ENCODE assay signal across 10 cellular contexts in the genomic region with DNA sequence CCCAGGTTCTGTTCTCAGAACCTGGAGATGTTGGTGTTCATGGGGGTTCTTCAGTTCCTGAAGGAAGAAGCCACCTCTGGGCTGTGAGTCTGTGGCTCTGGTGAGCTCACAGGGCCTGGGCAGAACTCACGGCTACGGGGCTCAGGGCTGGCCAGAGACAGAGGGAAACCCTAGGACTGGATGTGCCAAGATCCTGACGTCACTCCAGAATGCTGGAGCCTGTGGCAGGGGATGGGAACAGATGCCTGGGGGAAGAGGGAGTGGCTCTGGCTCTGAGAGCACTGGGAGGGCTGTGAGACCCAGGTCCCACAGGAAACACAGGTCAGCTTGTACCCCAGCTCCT. TPM values are rescaled to one million over a fixed set of nuclear protein-coding genes. Genes with fewer than 3 reads are reported as not detected.
A peak's percentile ranks its signal among the peaks of the same experiment; 100 is the strongest.
DNase-seq lines count a peak whose midpoint lies in the region; ATAC-seq, FAIRE-seq and TF ChIP-seq lines count a peak whose summit lies in the region.
"Had no signal": no experiment of that assay in that cellular context is flagged by ENCODE, and none has a peak within 500 bp of the region (broad histone marks: within the 10 kb centered on the region; RNA-seq: fewer than 3 reads in every experiment).

A gene (minus strand): TSS at position 214 of the 343 bp plus-strand sequence.

- H2AFZ ChIP-seq in Karpas-422 (ENCODE audit: low read length), result no peak within 1 kb of the TSS

- no peaks in the 10 kb centered on the region for H4K20me1 ChIP-seq in Karpas-422 (ENCODE audit: insufficient read depth, low read depth, low read length)

- TF ChIP-seq POLR2A in testis (IDR thresholded peaks at IDR 0.05), result no peak

- H3K4me3 ChIP-seq in heart right ventricle (no peak within 1 kb of the TSS), testis (no peak within 1 kb of the TSS), Karpas-422 (ENCODE audit: low read length) (no peak within 1 kb of the TSS)

- H3K36me3 ChIP-seq in heart right ventricle (no peaks in the 10 kb centered on the region), testis (ENCODE audit: low read depth, missing control alignments) (no peaks in the 10 kb centered on the region), Karpas-422 (ENCODE audit: insufficient read depth, low read length) (no peaks in the 10 kb centered on the region)

- H3K36me3 Mint-ChIP-seq in activated naive CD4-positive, alpha-beta T cell treated with anti-CD3 and anti-CD28 coated beads for 36 hours (ENCODE audit: low read depth), result no peaks in the 10 kb centered on the region
- H3K36me3 Mint-ChIP-seq in activated CD8-positive, alpha-beta T cell treated with anti-CD3 and anti-CD28 coated beads, Interleukin-2, amount 10 ng/mL, durations not matched to agents 7 days and 5 days (ENCODE audit: low read depth), result no peaks in the 10 kb centered on the region

- no peaks in the 10 kb centered on the region for H3K9me2 ChIP-seq in Karpas-422 (replicated peaks; ENCODE audit: insufficient read depth, low read length)

- H3K27ac Mint-ChIP-seq in activated naive CD4-positive, alpha-beta T cell treated with anti-CD3 and anti-CD28 coated beads for 36 hours, result no peak within 1 kb of the TSS
- H3K27ac Mint-ChIP-seq in activated CD8-positive, alpha-beta T cell treated with anti-CD3 and anti-CD28 coated beads, Interleukin-2, amount 10 ng/mL, durations not matched to agents 7 days and 5 days, result peak within 1 kb of the TSS; percentile 78

- H3K4me2 ChIP-seq in Karpas-422 (ENCODE audit: low read depth, low read length, poor library complexity, severe bottlenecking), result no peak within 1 kb of the TSS

- H3K27me3 ChIP-seq in heart right ventricle, result no peaks in the 10 kb centered on the region
- H3K27me3 ChIP-seq in testis, result no peaks in the 10 kb centered on the region
- no peaks in the 10 kb centered on the region for H3K27me3 ChIP-seq in Karpas-422 (ENCODE audit: low read length)

- peaks cover 3% of the 10 kb centered on the region for H3K4me1 Mint-ChIP-seq in activated naive CD4-positive, alpha-beta T cell treated with anti-CD3 and anti-CD28 coated beads for 36 hours (ENCODE audit: low read depth)
- peaks cover 11% of the 10 kb centered on the region for H3K4me1 Mint-ChIP-seq in activated CD8-positive, alpha-beta T cell treated with anti-CD3 and anti-CD28 coated beads, Interleukin-2, amount 10 ng/mL, durations not matched to agents 7 days and 5 days (ENCODE audit: low read depth)

- no peaks in the 10 kb centered on the region for H3K27me3 Mint-ChIP-seq in activated naive CD4-positive, alpha-beta T cell treated with anti-CD3 and anti-CD28 coated beads for 36 hours (ENCODE audit: low read depth)
- no peaks in the 10 kb centered on the region for H3K27me3 Mint-ChIP-seq in activated CD8-positive, alpha-beta T cell treated with anti-CD3 and anti-CD28 coated beads, Interleukin-2, amount 10 ng/mL, durations not matched to agents 7 days and 5 days (ENCODE audit: low read depth)

- no peaks in the 10 kb centered on the region for H3K9me3 ChIP-seq in heart right ventricle
- H3K9me3 ChIP-seq in testis, result no peaks in the 10 kb centered on the region
- H3K9me3 ChIP-seq in Karpas-422 (ENCODE audit: low read length), result no peaks in the 10 kb centered on the region

- WGBS in heart right ventricle, 2 donors, result 3 to 16% methylated on average over 3 of the region's 3 CpGs
- WGBS in testis, 2 donors, result 23% methylated on average over 3 of the region's 3 CpGs; no CpG with 5 or more reads in 1 of the 2 donors

- no peaks in the 10 kb centered on the region for H3K9me3 Mint-ChIP-seq in activated naive CD4-positive, alpha-beta T cell treated with anti-CD3 and anti-CD28 coated beads for 36 hours
- H3K9me3 Mint-ChIP-seq in activated CD8-positive, alpha-beta T cell treated with anti-CD3 and anti-CD28 coated beads, Interleukin-2, amount 10 ng/mL, durations not matched to agents 7 days and 5 days (ENCODE audit: insufficient read depth), result no peaks in the 10 kb centered on the region

- no peak for FAIRE-seq in frontal cortex (lab: Jason Lieb, UNC)

- H3K4me1 ChIP-seq in heart right ventricle, result peaks cover 0 to 16% (median 8%) of the 10 kb centered on the region in 9 donors
- peaks cover 6% of the 10 kb centered on the region for H3K4me1 ChIP-seq in testis
- no peaks in the 10 kb centered on the region for H3K4me1 ChIP-seq in Karpas-422 (ENCODE audit: low read length)

- POLR2A ChIA-PET in activated CD8-positive, alpha-beta T cell treated with anti-CD3 and anti-CD28 coated beads, Interleukin-2, amount 10 ng/mL, durations not matched to agents 7 days and 5 days (lab: Charles Lee), result interaction anchor here (0.6 to 2.2 kb wide), 3 partner anchors 14 to 1081 kb away, joined by 3 to 6 read pairs (median 6); no protein-coding TSS in a partner anchor

- TF ChIP-seq CTCF in heart right ventricle (IDR thresholded peaks at IDR 0.05) (no peak), testis (IDR thresholded peaks at IDR 0.05) (no peak)

- no peak within 1 kb of the TSS for H3K9ac ChIP-seq in Karpas-422 (ENCODE audit: low read length)

- no peaks in the 10 kb centered on the region for H3K79me2 ChIP-seq in Karpas-422 (ENCODE audit: low read length)

- CTCF ChIA-PET in activated naive CD4-positive, alpha-beta T cell treated with anti-CD3 and anti-CD28 coated beads for 36 hours (lab: Charles Lee), result interaction anchor here (1.3 to 1.5 kb wide), 3 partner anchors 9 to 101 kb away, joined by 3 to 5 read pairs (median 4); no protein-coding TSS in a partner anchor
- CTCF ChIA-PET in activated CD8-positive, alpha-beta T cell treated with anti-CD3 and anti-CD28 coated beads, Interleukin-2, amount 10 ng/mL, durations not matched to agents 7 days and 5 days (lab: Charles Lee), result interaction anchor here (1.0 to 2.0 kb wide), 4 partner anchors 9 to 100 kb away, joined by 3 to 6 read pairs (median 5); no protein-coding TSS in a partner anchor

- ATAC-seq in activated CD8-positive, alpha-beta T cell treated with anti-CD3 and anti-CD28 coated beads, Interleukin-2, amount 10 ng/mL, durations not matched to agents 7 days and 5 days, result peak; percentile 39
- peak; percentile 65 to 93 (median 82) for ATAC-seq in heart right ventricle
- ATAC-seq in HG02610 (IDR thresholded peaks at IDR 0.05; ENCODE audit: unreplicated experiment), result no peak

- no peak within 1 kb of the TSS for H3K27ac ChIP-seq in heart right ventricle
- H3K27ac ChIP-seq in testis, result no peak within 1 kb of the TSS
- no peak within 1 kb of the TSS for H3K27ac ChIP-seq in Karpas-422 (ENCODE audit: low read length)

- H3K4me3 Mint-ChIP-seq in activated naive CD4-positive, alpha-beta T cell treated with anti-CD3 and anti-CD28 coated beads for 36 hours, result peak within 1 kb of the TSS; percentile 16
- H3K4me3 Mint-ChIP-seq in activated CD8-positive, alpha-beta T cell treated with anti-CD3 and anti-CD28 coated beads, Interleukin-2, amount 10 ng/mL, durations not matched to agents 7 days and 5 days, result peak within 1 kb of the TSS; percentile 53

- DNase-seq in activated naive CD4-positive, alpha-beta T cell treated with anti-CD3 and anti-CD28 coated beads for 36 hours, result no peak
- no peak for DNase-seq in activated naive CD4-positive, alpha-beta T cell (lab: John Stamatoyannopoulos, UW)
- DNase-seq in activated CD8-positive, alpha-beta T cell treated with anti-CD3 and anti-CD28 coated beads, Interleukin-2, amount 10 ng/mL, durations not matched to agents 7 days and 5 days, result no peak
- peak; percentile 53 to 55 for DNase-seq in heart right ventricle
- peak; percentile 55 for DNase-seq in testis
- DNase-seq in frontal cortex (ENCODE audit: low spot score in 2 of 2), result no peak
- DNase-seq in Karpas-422, result no peak
- DNase-seq: DMS79, NCI-H2107 had no signal

- intact Hi-C loops in activated naive CD4-positive, alpha-beta T cell treated with anti-CD3 and anti-CD28 coated beads for 36 hours (cut with micrococcal nuclease), result no loop called here
- intact Hi-C loops in heart right ventricle (cut with DNase I), result no loop called here
- intact Hi-C loops in testis (cut with DNase I; ENCODE audit: low total_unique reads), result no loop called here

RNA-seq across cellular contexts. Expression of the gene that starts here (rescaled TPM):
- under 1 TPM; 0.45 to 0.52 TPM for total RNA-seq in activated naive CD4-positive, alpha-beta T cell treated with anti-CD3 and anti-CD28 coated beads for 36 hours
- total RNA-seq in activated CD8-positive, alpha-beta T cell treated with anti-CD3 and anti-CD28 coated beads, Interleukin-2, amount 10 ng/mL, durations not matched to agents 7 days and 5 days, result 10 to 100 TPM; 17.2 to 19.9 TPM
- total RNA-seq in heart right ventricle (under 1 TPM in 3 of 10 donors, not detected in 7; 0.05 to 0.25 (median 0.10) TPM), testis (1 to 10 TPM; 1.7 to 2.2 TPM), frontal cortex (1.6 TPM)
- polyA plus RNA-seq in heart right ventricle (under 1 TPM in 1 of 2 donors, not detected in 1; 0.03 TPM), testis (ENCODE audit: insufficient read depth, low read depth, low replicate concordance) (1.6 TPM)
- total RNA-seq in Karpas-422 (2014; rRNA removed; shearing (Covaris generic); ENCODE audit: low replicate concordance), result 0.04 and 0.07 TPM in 2 replicates

Comparison
In these comparisons a context has a peak if more than half of its experiments do, and no peak if none do; other contexts are left out.
1. Peak in DNase-seq and ATAC-seq in heart right ventricle; RNA of the gene not detected or under 1 TPM.